8 cellular contexts compared by ENCODE assay signal in the genomic region with DNA sequence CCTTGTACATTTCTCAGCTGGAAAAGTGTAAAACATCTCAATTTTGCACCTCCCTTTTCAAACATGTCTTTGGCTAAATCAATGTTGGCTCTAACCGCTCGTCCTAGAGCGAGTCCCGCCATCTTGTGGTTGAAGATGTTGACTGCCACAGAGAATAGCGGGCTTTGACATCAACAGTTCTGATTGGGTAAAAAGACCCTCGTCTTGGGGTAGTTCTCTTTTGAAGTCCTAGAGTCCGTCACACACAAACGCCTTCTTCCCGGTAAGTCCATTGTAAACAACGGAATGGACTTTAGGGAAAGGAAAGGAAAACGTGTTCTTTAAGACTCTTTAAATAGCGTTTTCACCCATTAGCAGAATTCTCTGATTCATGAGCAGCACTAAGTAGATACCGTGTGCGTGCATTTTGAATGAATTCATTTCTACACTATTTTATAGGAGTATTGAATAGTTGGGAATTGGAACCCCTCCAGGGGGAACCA. TPM values are rescaled to one million over a fixed set of nuclear protein-coding genes. Genes with fewer than 3 reads are reported as not detected.
DNase-seq lines count a peak whose midpoint lies in the region; ATAC-seq and TF ChIP-seq lines count a peak whose summit lies in the region.

No MANE protein-coding gene starts in this region.

- peak; percentile 70 for TF ChIP-seq CTCF in neural crest cell (conservative IDR thresholded peaks at IDR 0.05)

- peak overlapping the region; percentile 97 to 100 (median 98) for H3K4me3 Mint-ChIP-seq in CD4-positive, alpha-beta memory T cell
- peak overlapping the region; percentile 96 for H3K4me3 Mint-ChIP-seq in activated naive CD4-positive, alpha-beta T cell treated with anti-CD3 and anti-CD28 coated beads for 36 hours
- H3K4me3 Mint-ChIP-seq in neural crest cell, result peak overlapping the region; percentile 98

- ATAC-seq in GM19372 (IDR thresholded peaks at IDR 0.05; ENCODE audit: low read depth, unreplicated experiment) (peak; percentile 59), HG03439 (IDR thresholded peaks at IDR 0.05; ENCODE audit: unreplicated experiment) (peak; percentile 52)

- peaks cover 14% of the 10 kb centered on the region for H3K36me3 ChIP-seq in CD4-positive, alpha-beta memory T cell (ENCODE audit: insufficient read depth, low read length)

- peaks cover 5 to 21% of the 10 kb centered on the region in 2 donors for H3K36me3 Mint-ChIP-seq in CD4-positive, alpha-beta memory T cell
- H3K36me3 Mint-ChIP-seq in activated naive CD4-positive, alpha-beta T cell treated with anti-CD3 and anti-CD28 coated beads for 36 hours (ENCODE audit: low read depth), result peaks cover 9% of the 10 kb centered on the region
- H3K36me3 Mint-ChIP-seq in neural crest cell (ENCODE audit: low read depth), result peaks cover 4% of the 10 kb centered on the region

- H3K9me3 ChIP-seq in CD4-positive, alpha-beta memory T cell (ENCODE audit: control insufficient read depth in 1 of 2, low read length in 2 of 2), result no peaks in the 10 kb centered on the region

- peaks cover 3% of the 10 kb centered on the region for H3K27me3 ChIP-seq in CD4-positive, alpha-beta memory T cell (ENCODE audit: insufficient read depth, low read length)

- peaks cover 15 to 19% of the 10 kb centered on the region in 2 donors for H3K27me3 Mint-ChIP-seq in CD4-positive, alpha-beta memory T cell
- peaks cover 14% of the 10 kb centered on the region for H3K27me3 Mint-ChIP-seq in activated naive CD4-positive, alpha-beta T cell treated with anti-CD3 and anti-CD28 coated beads for 36 hours (ENCODE audit: low read depth)
- H3K27me3 Mint-ChIP-seq in neural crest cell (ENCODE audit: low read depth), result peaks cover 40% of the 10 kb centered on the region

- peak overlapping the region; percentile 80 to 91 for H3K4me3 ChIP-seq in CD4-positive, alpha-beta memory T cell (ENCODE audit: low read length in 2 of 2)

- peaks cover 0 to 6% (median 0%) of the 10 kb centered on the region in 8 donors for H3K9me3 Mint-ChIP-seq in CD4-positive, alpha-beta memory T cell
- H3K9me3 Mint-ChIP-seq in activated naive CD4-positive, alpha-beta T cell treated with anti-CD3 and anti-CD28 coated beads for 36 hours, result no peaks in the 10 kb centered on the region
- H3K9me3 Mint-ChIP-seq in neural crest cell, result peaks cover 10% of the 10 kb centered on the region

- peak; percentile 37 to 50 (median 48) for DNase-seq in CD4-positive, alpha-beta memory T cell
- DNase-seq in NOMO-1 treated with DMSO at 0.1 percent for 48 hours (lab: John Stamatoyannopoulos, UW; ENCODE audit: unreplicated experiment) (peak; percentile 62), foreskin melanocyte (peak; percentile 78), neural crest cell (ENCODE audit: low read depth, low spot score) (peak; percentile 54), 8988T (no peak)
- DNase-seq in activated naive CD4-positive, alpha-beta T cell treated with anti-CD3 and anti-CD28 coated beads for 36 hours, result peak; percentile 75

- H3K4me1 ChIP-seq in CD4-positive, alpha-beta memory T cell (ENCODE audit: insufficient read depth, low read length), result peaks cover 30% of the 10 kb centered on the region

- POLR2A ChIA-PET in CD4-positive, alpha-beta memory T cell (lab: Charles Lee; ENCODE audit: partially characterized antibody), result interaction anchor here (0.8 to 1.5 kb wide), 4 partner anchors 13 to 1170 kb away, joined by 3 to 7 read pairs (median 4); a partner anchor contains a TSS

- H3K4me1 Mint-ChIP-seq in CD4-positive, alpha-beta memory T cell, result peaks cover 21 to 41% (median 32%) of the 10 kb centered on the region in 4 donors
- H3K4me1 Mint-ChIP-seq in activated naive CD4-positive, alpha-beta T cell treated with anti-CD3 and anti-CD28 coated beads for 36 hours (ENCODE audit: low read depth), result peaks cover 24% of the 10 kb centered on the region
- peaks cover 32% of the 10 kb centered on the region for H3K4me1 Mint-ChIP-seq in neural crest cell

- CTCF ChIA-PET in CD4-positive, alpha-beta memory T cell (lab: Charles Lee; ENCODE audit: partially characterized antibody), result interaction anchor here (1.1 to 3.9 kb wide), 9 partner anchors 8 to 507 kb away, joined by 3 to 36 read pairs (median 7); a partner anchor contains a TSS
- CTCF ChIA-PET in activated naive CD4-positive, alpha-beta T cell treated with anti-CD3 and anti-CD28 coated beads for 36 hours (lab: Charles Lee), result interaction anchor here (0.5 to 2.7 kb wide), 6 partner anchors 8 to 123 kb away, joined by 3 to 15 read pairs (median 5); a partner anchor contains a TSS

- intact Hi-C loops in CD4-positive, alpha-beta memory T cell (cut with micrococcal nuclease), result loop anchor here (1.0 to 10.0 kb wide), 9 partner anchors 14 to 1419 kb away; a partner anchor contains a TSS
- intact Hi-C loops in activated naive CD4-positive, alpha-beta T cell treated with anti-CD3 and anti-CD28 coated beads for 36 hours (cut with micrococcal nuclease), result loop anchor here (1.0 to 10.0 kb wide), 11 partner anchors 13 to 1454 kb away; a partner anchor contains a TSS

- peak overlapping the region; percentile 81 to 96 (median 95) for H3K27ac Mint-ChIP-seq in CD4-positive, alpha-beta memory T cell
- peak overlapping the region; percentile 90 for H3K27ac Mint-ChIP-seq in activated naive CD4-positive, alpha-beta T cell treated with anti-CD3 and anti-CD28 coated beads for 36 hours
- peak overlapping the region; percentile 93 for H3K27ac Mint-ChIP-seq in neural crest cell (ENCODE audit: unreplicated experiment)

- H3K27ac ChIP-seq in CD4-positive, alpha-beta memory T cell (ENCODE audit: low read depth, low read length), result peak overlapping the region; percentile 65

RNA-seq across cellular contexts. Expression of a gene that starts 0.5 kb away (rescaled TPM):
- total RNA-seq in CD4-positive, alpha-beta memory T cell, result 10 to 100 TPM; 32.3 to 33.2 TPM
- polyA plus RNA-seq in CD4-positive, alpha-beta memory T cell, result 10 to 100 TPM; 37.1 to 54.5 TPM
- 10 to 100 TPM; 74.7 to 75.8 TPM for total RNA-seq in activated naive CD4-positive, alpha-beta T cell treated with anti-CD3 and anti-CD28 coated beads for 36 hours
- 59.6 and 63.7 TPM in 2 replicates for total RNA-seq in neural crest cell

RNA-seq across cellular contexts. Expression of a gene that starts 13.5 kb away (rescaled TPM):
- total RNA-seq in CD4-positive, alpha-beta memory T cell, result not detected
- polyA plus RNA-seq in CD4-positive, alpha-beta memory T cell, result not detected
- total RNA-seq in activated naive CD4-positive, alpha-beta T cell treated with anti-CD3 and anti-CD28 coated beads for 36 hours, result under 1 TPM in 1 of 2 experiments, not detected in 1; 0.10 TPM
- 0.09 TPM in 1 of 2 replicates, not detected in the other for total RNA-seq in neural crest cell

RNA-seq across cellular contexts. Expression of a gene that starts 49.6 kb away (rescaled TPM):
- not detected for total RNA-seq in CD4-positive, alpha-beta memory T cell
- polyA plus RNA-seq in CD4-positive, alpha-beta memory T cell, result not detected
- total RNA-seq in activated naive CD4-positive, alpha-beta T cell treated with anti-CD3 and anti-CD28 coated beads for 36 hours, result not detected
- not detected in 2 replicates for total RNA-seq in neural crest cell
